ENCODE assay signal across 9 cellular contexts in genomic region chr1:109823543-109824348, GRCh38.
A peak's percentile ranks its signal among the peaks of the same experiment; 100 is the strongest.
DNase-seq lines count a peak whose midpoint lies in the region; ATAC-seq, FAIRE-seq and TF ChIP-seq lines count a peak whose summit lies in the region.
"Had no signal": no experiment of that assay in that cellular context is flagged by ENCODE, and none has a peak within 500 bp of the region (broad histone marks: within the 10 kb centered on the region; RNA-seq: fewer than 3 reads in every experiment).

No MANE protein-coding gene starts in this region.

- peak overlapping the region; percentile 92 for H4K91ac ChIP-seq in IMR-90 (ENCODE audit: insufficient read depth, low read depth, low read length)

- H2BK5ac ChIP-seq in IMR-90 (ENCODE audit: low read depth, low read length, poor library complexity, severe bottlenecking) (peak overlapping the region; percentile 75), mesendoderm (ENCODE audit: low read length) (peak overlapping the region; percentile 17)

- H3K23ac ChIP-seq in IMR-90 (ENCODE audit: low read depth, low read length) = peak overlapping the region; percentile 70
- H3K23ac ChIP-seq in mesendoderm (ENCODE audit: low read length) = no peak overlapping the region

- H3K4ac ChIP-seq in IMR-90 (ENCODE audit: low read depth, low read length) (peak overlapping the region; percentile 89), mesendoderm (ENCODE audit: low read depth, low read length) (peak overlapping the region; percentile 39)

- TF ChIP-seq POLR2A in A549 (IDR thresholded peaks at IDR 0.05; ENCODE audit: low read length) (peak; percentile 27; the same call in 1 of the 2 replicates), IMR-90 (IDR thresholded peaks at IDR 0.05; ENCODE audit: low read depth, low read length) (no peak)

- H2BK20ac ChIP-seq in IMR-90 (ENCODE audit: low read depth, low read length) = peak overlapping the region; percentile 85

- H3K4me1 ChIP-seq in A549 (peaks cover 74% of the 10 kb centered on the region), IMR-90 (ENCODE audit: control insufficient read depth, insufficient read depth, low read length) (peaks cover 30% of the 10 kb centered on the region), colonic mucosa (no peaks in the 10 kb centered on the region), mesendoderm (ENCODE audit: control insufficient read depth, low read depth, low read length) (peaks cover 3% of the 10 kb centered on the region)

- H3K4me3 ChIP-seq in A549 = no peak overlapping the region
- no peak overlapping the region for H3K4me3 ChIP-seq in IMR-90 (ENCODE audit: insufficient read depth, low read depth, low read length)
- no peak overlapping the region for H3K4me3 ChIP-seq in colonic mucosa
- no peak overlapping the region for H3K4me3 ChIP-seq in mesendoderm (ENCODE audit: low read length)

- H2BK15ac ChIP-seq in IMR-90 (ENCODE audit: low read depth, low read length) (peak overlapping the region; percentile 54; the same call in 2 of the 3 replicates), mesendoderm (replicated peaks; ENCODE audit: low read depth) (no peak overlapping the region)

- H2BK120ac ChIP-seq in IMR-90 (ENCODE audit: low read depth, low read length) (peak overlapping the region; percentile 93), mesendoderm (ENCODE audit: low read depth, low read length) (no peak overlapping the region)

- intact Hi-C loops in IMR-90 (cut with micrococcal nuclease) = no loop called here
- intact Hi-C loops in colonic mucosa (cut with DNase I) = no loop called here

- no peaks in the 10 kb centered on the region for H3K36me3 ChIP-seq in IMR-90 (ENCODE audit: control insufficient read depth, insufficient read depth, low read length)
- no peaks in the 10 kb centered on the region for H3K36me3 ChIP-seq in colonic mucosa
- no peaks in the 10 kb centered on the region for H3K36me3 ChIP-seq in mesendoderm (ENCODE audit: control insufficient read depth, insufficient read depth, low read length)

- TF ChIP-seq RAD21 in A549 (conservative IDR thresholded peaks at IDR 0.05 in 1 of 2, IDR thresholded peaks at IDR 0.05 in 1 of 2) (peak; percentile 18 to 20; a peak in 1 of 5 replicates), IMR-90 (IDR thresholded peaks at IDR 0.05; ENCODE audit: low read length) (no peak)

- no peaks in the 10 kb centered on the region for H4K20me1 ChIP-seq in IMR-90 (ENCODE audit: insufficient read depth, low read length)

- peak overlapping the region; percentile 15 to 94; a peak in 3 of 4 replicates for H4K8ac ChIP-seq in IMR-90 (ENCODE audit: low read depth in 2 of 2, low read length in 2 of 2)
- no peak overlapping the region for H4K8ac ChIP-seq in mesendoderm (ENCODE audit: low read depth, low read length)

- peaks cover 40% of the 10 kb centered on the region for H3K9me1 ChIP-seq in IMR-90 (ENCODE audit: insufficient read depth, low read length)

- TF ChIP-seq EP300 in A549 (IDR thresholded peaks at IDR 0.05) = peak in 1 of 2 experiments; percentile 46; a peak in 1 of 5 replicates

- H2AK5ac ChIP-seq in IMR-90 (ENCODE audit: low read depth, low read length) (peak overlapping the region; percentile 95), mesendoderm (ENCODE audit: low read length) (peak overlapping the region; percentile 57)

- H3K27me3 ChIP-seq in IMR-90 (ENCODE audit: control insufficient read depth, insufficient read depth, low read length) (no peaks in the 10 kb centered on the region), colonic mucosa (no peaks in the 10 kb centered on the region), mesendoderm (ENCODE audit: insufficient read depth, low read length, poor library complexity) (no peaks in the 10 kb centered on the region)

- no peaks in the 10 kb centered on the region for H3K9me3 ChIP-seq in A549
- H3K9me3 ChIP-seq in IMR-90 (ENCODE audit: control insufficient read depth, insufficient read depth, low read length) = no peaks in the 10 kb centered on the region
- no peaks in the 10 kb centered on the region for H3K9me3 ChIP-seq in colonic mucosa

- H2AFZ ChIP-seq in IMR-90 (replicated peaks; ENCODE audit: low read length, poor library complexity) = peak overlapping the region; percentile 88

- FAIRE-seq in A549 (lab: Jason Lieb, UNC) = no peak

- H3K14ac ChIP-seq in IMR-90 (replicated peaks; ENCODE audit: low read depth, low read length) = peak overlapping the region; percentile 69

- TF ChIP-seq CTCF in A549 (IDR thresholded peaks at IDR 0.05) (no peak), IMR-90 (conservative IDR thresholded peaks at IDR 0.05; ENCODE audit: low read depth, low read length) (0 out of 2 replicates have a peak, but pooled peaks have one; percentile 1), colonic mucosa (IDR thresholded peaks at IDR 0.05) (no peak), omental fat pad (IDR thresholded peaks at IDR 0.05) (no peak)

- in situ Hi-C loops in IMR-90 (cut with MboI; ENCODE audit: low sequenced_read_pairs) = no loop called here

- peak; percentile 38 to 83 for DNase-seq in A549 (ENCODE audit: low read depth in 1 of 2, low spot score in 1 of 2)
- DNase-seq in IMR-90 = no peak
- DNase-seq in colonic mucosa = peak; percentile 50
- DNase-seq in mesendoderm = peak; percentile 37
- DNase-seq in ecto neural progenitor cell (ENCODE audit: low spot score) = no peak
- DNase-seq in central memory CD4-positive, alpha-beta T cell = no peak
- DNase-seq in omental fat pad (ENCODE audit: low spot score) = no peak
- DNase-seq: activated effector memory CD4-positive, alpha-beta T cell treated with anti-CD3 and anti-CD28 coated beads, Interleukin-2, amount 50 U/mL, for 16 hours had no signal

- H3K79me1 ChIP-seq in IMR-90 (ENCODE audit: low read depth in 1 of 2, low read length in 2 of 2) (no peaks in the 10 kb centered on the region), mesendoderm (ENCODE audit: low read length) (no peaks in the 10 kb centered on the region)

- H2AK9ac ChIP-seq in IMR-90 (replicated peaks; ENCODE audit: low read depth, low read length, poor library complexity) = peak overlapping the region; percentile 94

- ATAC-seq in A549 = peak; percentile 73 to 82
- ATAC-seq in IMR-90 (ENCODE audit: low read depth) = peak; percentile 58
- ATAC-seq in HG03196 (IDR thresholded peaks at IDR 0.05; ENCODE audit: unreplicated experiment) = no peak
- ATAC-seq in omental fat pad (ENCODE audit: low FRiP score) = no peak

- H4K5ac ChIP-seq in IMR-90 (ENCODE audit: low read depth, low read length) (peak overlapping the region; percentile 78), mesendoderm (ENCODE audit: low read length) (no peak overlapping the region)

- POLR2A ChIA-PET in A549 (lab: Yijun Ruan, JAX) = no interaction called here
- POLR2A ChIA-PET in IMR-90 (lab: Charles Lee; ENCODE audit: unreplicated experiment) = no interaction called here

- peak overlapping the region; percentile 70 for H3K18ac ChIP-seq in IMR-90 (ENCODE audit: low read depth, low read length)
- H3K18ac ChIP-seq in mesendoderm (ENCODE audit: low read length) = peak overlapping the region; percentile 2

- peak overlapping the region; percentile 7; the same call in 1 of the 2 replicates for H3K56ac ChIP-seq in IMR-90 (ENCODE audit: extremely low read depth, insufficient read depth, low read length)
- peak overlapping the region; percentile 82 for H3K56ac ChIP-seq in mesendoderm (ENCODE audit: low read length)

- BruUV-seq in IMR-90 (replicated peaks; lab: Mats Ljungman, UMichigan) = no TSS peak

- 28% methylated on average over 12 of the region's 16 CpGs for WGBS in A549 (ENCODE audit: missing lambda C conversion rate)
- 82% methylated on average over 6 of the region's 16 CpGs; no CpG with 5 or more reads in 1 of the 2 experiments for WGBS in IMR-90 (ENCODE audit: extremely low coverage in 2 of 2, insufficient read length in 1 of 2), 2 experiments
- WGBS in mesendoderm (ENCODE audit: extremely low coverage, insufficient coverage, low lambda C conversion rate) = no CpG with 5 or more reads among the region's 16 CpGs

- CTCF ChIA-PET in A549 (lab: Yijun Ruan, JAX) = interaction anchor here (0.7 to 3.0 kb wide), 5 partner anchors 32 to 160 kb away, joined by 3 to 12 read pairs (median 4); partner anchors contain the start of gene AHCYL1
- CTCF ChIA-PET in IMR-90 (lab: Yijun Ruan, JAX) = no interaction called here

- H3K27ac ChIP-seq in A549 = peak overlapping the region; percentile 94 to 98
- H3K27ac ChIP-seq in IMR-90 (ENCODE audit: insufficient read depth, low read length) = peak overlapping the region; percentile 46
- peak overlapping the region; percentile 25 for H3K27ac ChIP-seq in colonic mucosa
- H3K27ac ChIP-seq in mesendoderm (ENCODE audit: low read depth, low read length) = no peak overlapping the region

- H3K9ac ChIP-seq in IMR-90 (ENCODE audit: low read depth, low read length) (no peak overlapping the region), colonic mucosa (ENCODE audit: low read depth in 2 of 2, low read length in 2 of 2) (no peak overlapping the region), mesendoderm (ENCODE audit: low read length) (no peak overlapping the region)

- H3K4me2 ChIP-seq in A549 = peak overlapping the region; percentile 64
- no peak overlapping the region for H3K4me2 ChIP-seq in IMR-90 (ENCODE audit: low read depth, low read length)
- no peak overlapping the region for H3K4me2 ChIP-seq in mesendoderm (ENCODE audit: low read length)

- dilution Hi-C loops in IMR-90 (cut with HindIII; ENCODE audit: low sequenced_read_pairs, unreplicated experiment) = no loop called here

- H3K79me2 ChIP-seq in mesendoderm (ENCODE audit: control insufficient read depth, insufficient read depth, low read length) = no peaks in the 10 kb centered on the region

TF ChIP-seq in A549, 52 proteins besides CTCF, POLR2A, EP300 and RAD21 (continues in another document):
- TF ChIP-seq MAFK (IDR thresholded peaks at IDR 0.05; ENCODE audit: partially characterized antibody) (peak; percentile 97), TP53 (CRISPR knock-in tag; IDR thresholded peaks at IDR 0.05) (peak; percentile 50; the same call in 1 of the 2 replicates), GATA3 (IDR thresholded peaks at IDR 0.05; ENCODE audit: borderline replicate concordance) (peak; percentile 72; the same call in 1 of the 2 replicates)

TF ChIP-seq in IMR-90, 13 proteins besides CTCF, POLR2A, EP300 and RAD21:
- peak; percentile 87 for TF ChIP-seq NFE2L2 (IDR thresholded peaks at IDR 0.05; ENCODE audit: low read depth, low read length)
- TF ChIP-seq FOS (IDR thresholded peaks at IDR 0.05; ENCODE audit: low read depth, low read length) = no peak
- TF ChIP-seq MAFK (IDR thresholded peaks at IDR 0.05; ENCODE audit: low read depth, low read length) = peak; percentile 51; the same call in 1 of the 2 replicates
TF ChIP-seq in IMR-90: peak in this region for 2.

Comparison
In these comparisons a context has a peak if more than half of its experiments do, and no peak if none do; other contexts are left out.
1. ATAC-seq: peak in A549 (2 of 2) and IMR-90 (single experiment); none in HG03196 (single experiment) and omental fat pad (single experiment).
2. DNase-seq: peak in A549 (2 of 2), colonic mucosa (single experiment) and mesendoderm (single experiment); none in IMR-90 (single experiment), ecto neural progenitor cell (single experiment), central memory CD4-positive, alpha-beta T cell (single experiment) and omental fat pad (single experiment).